ENCODE assay signal across 11 cellular contexts in the genomic region with DNA sequence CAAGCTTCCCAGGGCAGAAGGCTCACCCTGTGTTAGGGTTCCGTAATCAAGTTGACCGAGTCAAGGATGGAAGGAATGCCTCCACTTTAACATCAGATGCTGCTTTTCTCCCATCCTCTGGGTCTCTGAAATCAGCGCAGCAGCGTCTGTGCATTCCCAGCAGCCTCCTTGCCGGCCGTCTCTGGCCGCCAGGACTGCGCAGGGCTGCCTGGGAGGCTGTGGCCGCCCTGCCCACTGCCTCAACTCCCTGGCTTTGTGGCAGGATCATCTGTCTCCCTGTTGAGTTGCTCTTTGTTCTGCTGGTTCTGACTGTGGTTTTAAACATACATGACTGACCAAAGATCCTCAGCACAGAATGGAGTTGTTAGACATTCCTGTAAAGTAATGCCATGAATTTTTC.
"Had no signal": no experiment of that assay in that cellular context is flagged by ENCODE, and none has a peak within 500 bp of the region (broad histone marks: within the 10 kb centered on the region; RNA-seq: fewer than 3 reads in every experiment).

No MANE protein-coding gene starts in this region.

- H3K36me3 Mint-ChIP-seq: activated naive CD8-positive, alpha-beta T cell; natural killer cell had no signal

- H3K27me3 Mint-ChIP-seq: activated naive CD8-positive, alpha-beta T cell had no signal

- H3K27ac Mint-ChIP-seq: activated naive CD8-positive, alpha-beta T cell; natural killer cell had no signal

- H3K9me3 Mint-ChIP-seq: activated T-cell treated with anti-CD3 and anti-CD28 coated beads, Interleukin-2, amount 50 U/mL, for 4 hours; natural killer cell had no signal

- H3K4me3 ChIP-seq: lung had no signal

- H3K4me3 Mint-ChIP-seq: activated naive CD8-positive, alpha-beta T cell; activated T-cell treated with anti-CD3 and anti-CD28 coated beads, Interleukin-2, amount 50 U/mL, for 4 hours; natural killer cell; T-helper 17 cell had no signal

- DNase-seq: activated CD4-positive, alpha-beta T cell treated with anti-CD3 and anti-CD28 coated beads, Interleukin-2, amount 50 U/mL, for 4 hours; activated gamma-delta T cell; activated T-cell treated with anti-CD3 and anti-CD28 coated beads, Interleukin-2, amount 50 U/mL, for 4 hours; foreskin melanocyte; kidney glomerular epithelial cell; natural killer cell; stimulated activated CD4-positive, alpha-beta T cell treated with anti-CD3 and anti-CD28 coated beads, Interleukin-2, amount 100 ng/mL, for 48 hours; stimulated activated naive CD4-positive, alpha-beta T cell treated with Interleukin-2 at 50 U/mL for 16 hours; T-helper 17 cell had no signal
